In the genomic region with DNA sequence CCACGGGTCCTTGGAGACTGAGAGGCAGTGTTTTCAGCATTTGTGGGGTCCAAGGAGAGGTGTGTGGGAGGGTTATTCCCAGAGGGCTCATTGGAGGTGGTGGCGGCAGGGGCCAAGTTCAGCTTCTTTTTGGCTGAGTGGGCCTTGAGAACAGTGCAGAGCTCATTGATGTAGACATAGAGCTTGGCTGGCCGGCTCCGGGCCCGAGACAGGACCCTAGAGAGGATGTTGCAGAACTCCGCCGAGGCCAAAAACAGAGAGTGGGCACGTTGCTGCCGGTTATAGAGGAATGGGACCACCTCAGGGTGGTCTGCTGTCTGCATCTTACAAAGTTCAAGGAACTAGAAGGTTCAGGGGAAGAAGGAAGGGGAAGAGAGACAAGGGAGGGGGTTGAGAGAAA, we compare ENCODE assay signal across 9 cellular contexts. TPM values are rescaled to one million over a fixed set of nuclear protein-coding genes. Genes with fewer than 3 reads are reported as not detected.
A peak's percentile ranks its signal among the peaks of the same experiment; 100 is the strongest.
DNase-seq lines count a peak whose midpoint lies in the region; ATAC-seq and TF ChIP-seq lines count a peak whose summit lies in the region.
"Had no signal": no experiment of that assay in that cellular context is flagged by ENCODE, and none has a peak within 500 bp of the region (broad histone marks: within the 10 kb centered on the region; RNA-seq: fewer than 3 reads in every experiment).

No MANE protein-coding gene starts in this region.

- no peaks in the 10 kb centered on the region for H3K9me3 ChIP-seq in iPS-15b (ENCODE audit: control insufficient read depth, insufficient read depth, low read length)
- H3K9me3 ChIP-seq in stomach: no peaks in the 10 kb centered on the region

- H3K27me3 Mint-ChIP-seq in activated CD4-positive, alpha-beta T cell treated with anti-CD3 and anti-CD28 coated beads, Interleukin-2, amount 10 ng/mL, durations not matched to agents 7 days and 5 days: no peaks in the 10 kb centered on the region
- no peaks in the 10 kb centered on the region for H3K27me3 Mint-ChIP-seq in activated CD4-positive, alpha-beta memory T cell treated with anti-CD3 and anti-CD28 coated beads for 36 hours

- peak overlapping the region; percentile 78 for H3K4me3 ChIP-seq in iPS-15b (ENCODE audit: low read depth, low read length)
- H3K4me3 ChIP-seq in stomach: peak overlapping the region; percentile 71 to 91 (median 74)

- peak overlapping the region in 4 of 5 donors; percentile 91 to 97 (median 92) for H3K27ac ChIP-seq in stomach

- ATAC-seq in GM21423 (IDR thresholded peaks at IDR 0.05; ENCODE audit: unreplicated experiment): no peak

- no peak overlapping the region for H3K9ac ChIP-seq in iPS-15b (ENCODE audit: low read depth, low read length)

- DNase-seq in activated CD4-positive, alpha-beta T cell treated with anti-CD3 and anti-CD28 coated beads, Interleukin-2, amount 10 ng/mL, durations not matched to agents 7 days and 5 days: no peak
- no peak for DNase-seq in activated CD4-positive, alpha-beta T cell treated with anti-CD3 and anti-CD28 coated beads, Interleukin-2, amount 50 U/mL, for 4 hours
- no peak for DNase-seq in activated CD4-positive, alpha-beta memory T cell treated with anti-CD3 and anti-CD28 coated beads for 36 hours
- DNase-seq in stomach (no peak), NK-92 (lab: John Stamatoyannopoulos, UW; ENCODE audit: unreplicated experiment) (no peak)
- no peak for DNase-seq in activated CD4-positive, CD25-positive, alpha-beta regulatory T cell (lab: John Stamatoyannopoulos, UW)
- DNase-seq: OCI-M1 had no signal

- H3K36me3 ChIP-seq in iPS-15b (ENCODE audit: control insufficient read depth, insufficient read depth, low read length): peaks cover 27% of the 10 kb centered on the region
- H3K36me3 ChIP-seq in stomach: peaks cover 27 to 36% (median 34%) of the 10 kb centered on the region in 4 donors

- no peak for TF ChIP-seq EP300 in stomach (IDR thresholded peaks at IDR 0.05)

- no peaks in the 10 kb centered on the region for H3K9me3 Mint-ChIP-seq in activated CD4-positive, alpha-beta T cell treated with anti-CD3 and anti-CD28 coated beads, Interleukin-2, amount 10 ng/mL, durations not matched to agents 7 days and 5 days
- no peaks in the 10 kb centered on the region for H3K9me3 Mint-ChIP-seq in activated CD4-positive, alpha-beta memory T cell treated with anti-CD3 and anti-CD28 coated beads for 36 hours

- H3K36me3 Mint-ChIP-seq in activated CD4-positive, alpha-beta T cell treated with anti-CD3 and anti-CD28 coated beads, Interleukin-2, amount 10 ng/mL, durations not matched to agents 7 days and 5 days (ENCODE audit: low read depth): peaks cover 49% of the 10 kb centered on the region
- H3K36me3 Mint-ChIP-seq in activated CD4-positive, alpha-beta memory T cell treated with anti-CD3 and anti-CD28 coated beads for 36 hours: peaks cover 43% of the 10 kb centered on the region

- peak overlapping the region; percentile 98 for H3K4me3 Mint-ChIP-seq in activated CD4-positive, alpha-beta T cell treated with anti-CD3 and anti-CD28 coated beads, Interleukin-2, amount 10 ng/mL, durations not matched to agents 7 days and 5 days
- peak overlapping the region; percentile 89 for H3K4me3 Mint-ChIP-seq in activated CD4-positive, alpha-beta memory T cell treated with anti-CD3 and anti-CD28 coated beads for 36 hours

- TF ChIP-seq CTCF in stomach (IDR thresholded peaks at IDR 0.05): no peak

- H3K27ac Mint-ChIP-seq in activated CD4-positive, alpha-beta T cell treated with anti-CD3 and anti-CD28 coated beads, Interleukin-2, amount 10 ng/mL, durations not matched to agents 7 days and 5 days: peak overlapping the region; percentile 76
- H3K27ac Mint-ChIP-seq in activated CD4-positive, alpha-beta memory T cell treated with anti-CD3 and anti-CD28 coated beads for 36 hours: peak overlapping the region; percentile 98

- CTCF ChIA-PET in activated CD4-positive, alpha-beta T cell treated with anti-CD3 and anti-CD28 coated beads, Interleukin-2, amount 10 ng/mL, durations not matched to agents 7 days and 5 days (lab: Charles Lee): no interaction called here
- CTCF ChIA-PET in activated CD4-positive, alpha-beta memory T cell treated with anti-CD3 and anti-CD28 coated beads for 36 hours (lab: Charles Lee): interaction anchor here (1.1 to 1.5 kb wide), 3 partner anchors 22 to 44 kb away, joined by 3 to 5 read pairs (median 4); partner anchors contain the start of gene B3GALT4

- peaks cover 64% of the 10 kb centered on the region for H3K4me1 Mint-ChIP-seq in activated CD4-positive, alpha-beta T cell treated with anti-CD3 and anti-CD28 coated beads, Interleukin-2, amount 10 ng/mL, durations not matched to agents 7 days and 5 days
- peaks cover 65% of the 10 kb centered on the region for H3K4me1 Mint-ChIP-seq in activated CD4-positive, alpha-beta memory T cell treated with anti-CD3 and anti-CD28 coated beads for 36 hours (ENCODE audit: low read depth)

- WGBS in stomach, 5 donors: 79 to 86% (median 82%) methylated on average over 9 of the region's 9 CpGs

- intact Hi-C loops in activated CD4-positive, alpha-beta memory T cell treated with anti-CD3 and anti-CD28 coated beads for 36 hours (cut with micrococcal nuclease): no loop called here
- intact Hi-C loops in stomach (cut with DNase I; ENCODE audit: low total_unique reads): no loop called here

- POLR2A ChIA-PET in activated CD4-positive, alpha-beta T cell treated with anti-CD3 and anti-CD28 coated beads, Interleukin-2, amount 10 ng/mL, durations not matched to agents 7 days and 5 days (lab: Charles Lee): no interaction called here
- POLR2A ChIA-PET in activated CD4-positive, alpha-beta memory T cell treated with anti-CD3 and anti-CD28 coated beads for 36 hours (lab: Charles Lee): interaction anchor here (0.7 kb wide), 1 partner anchor 23 kb away, joined by 4 read pairs; no protein-coding TSS in a partner anchor

- H3K4me1 ChIP-seq in iPS-15b (ENCODE audit: control insufficient read depth, insufficient read depth, low read length) (peaks cover 17% of the 10 kb centered on the region), stomach (peaks cover 41 to 66% (median 63%) of the 10 kb centered on the region in 4 donors)

- TF ChIP-seq POLR2A in stomach (IDR thresholded peaks at IDR 0.05): no peak

- H3K27me3 ChIP-seq in iPS-15b (ENCODE audit: control insufficient read depth, insufficient read depth, low read length): no peaks in the 10 kb centered on the region
- no peaks in the 10 kb centered on the region for H3K27me3 ChIP-seq in stomach

RNA-seq across cellular contexts. Expression of gene DAXX, which starts 1.5 kb away (rescaled TPM):
- 100 to 1,000 TPM in 1 of 2 experiments, 10 to 100 TPM in 1; 98.9 to 113 TPM for total RNA-seq in activated CD4-positive, alpha-beta T cell treated with anti-CD3 and anti-CD28 coated beads, Interleukin-2, amount 10 ng/mL, durations not matched to agents 7 days and 5 days
- total RNA-seq in activated CD4-positive, alpha-beta memory T cell treated with anti-CD3 and anti-CD28 coated beads for 36 hours: 10 to 100 TPM; 60.5 to 64.1 TPM
- 100 to 1,000 TPM in 2 of 5 donors, 10 to 100 TPM in 3; 18.2 to 127 (median 59.8) TPM for total RNA-seq in stomach
- polyA plus RNA-seq in stomach: 10 to 100 TPM; 27.5 to 31.3 (median 27.5) TPM

RNA-seq across cellular contexts. Expression of gene ZBTB22, which starts 3.7 kb away (rescaled TPM):
- 10 to 100 TPM; 15.8 to 16.9 TPM for total RNA-seq in activated CD4-positive, alpha-beta T cell treated with anti-CD3 and anti-CD28 coated beads, Interleukin-2, amount 10 ng/mL, durations not matched to agents 7 days and 5 days
- total RNA-seq in activated CD4-positive, alpha-beta memory T cell treated with anti-CD3 and anti-CD28 coated beads for 36 hours: 10 to 100 TPM; 11.0 to 12.1 TPM
- total RNA-seq in stomach: 10 to 100 TPM in 4 of 5 donors, 1 to 10 TPM in 1; 1.2 to 45.2 (median 11.9) TPM
- 10 to 100 TPM in 2 of 3 donors, 1 to 10 TPM in 1; 9.8 to 11.8 (median 10.5) TPM for polyA plus RNA-seq in stomach

RNA-seq across cellular contexts. Expression of gene TAPBP, which starts 7.3 kb away (rescaled TPM):
- total RNA-seq in activated CD4-positive, alpha-beta T cell treated with anti-CD3 and anti-CD28 coated beads, Interleukin-2, amount 10 ng/mL, durations not matched to agents 7 days and 5 days: 100 to 1,000 TPM; 246 to 263 TPM
- 100 to 1,000 TPM; 202 to 213 TPM for total RNA-seq in activated CD4-positive, alpha-beta memory T cell treated with anti-CD3 and anti-CD28 coated beads for 36 hours
- total RNA-seq in stomach: 100 to 1,000 TPM in 2 of 5 donors, 10 to 100 TPM in 3; 29.0 to 242 (median 59.5) TPM
- polyA plus RNA-seq in stomach: 10 to 100 TPM; 17.0 to 53.5 (median 37.5) TPM

RNA-seq across cellular contexts. Expression of gene RGL2, which starts 22.5 kb away (rescaled TPM):
- total RNA-seq in activated CD4-positive, alpha-beta T cell treated with anti-CD3 and anti-CD28 coated beads, Interleukin-2, amount 10 ng/mL, durations not matched to agents 7 days and 5 days: 10 to 100 TPM; 52.6 to 52.8 TPM
- 10 to 100 TPM; 24.6 to 26.0 TPM for total RNA-seq in activated CD4-positive, alpha-beta memory T cell treated with anti-CD3 and anti-CD28 coated beads for 36 hours
- total RNA-seq in stomach: 100 to 1,000 TPM in 1 of 5 donors, 10 to 100 TPM in 4; 10.4 to 103 (median 52.7) TPM
- 100 to 1,000 TPM in 1 of 3 donors, 10 to 100 TPM in 2; 37.4 to 112 (median 44.3) TPM for polyA plus RNA-seq in stomach

RNA-seq across cellular contexts. Expression of gene PFDN6, which starts 31.8 kb away (rescaled TPM):
- 10 to 100 TPM; 57.0 to 67.2 TPM for total RNA-seq in activated CD4-positive, alpha-beta T cell treated with anti-CD3 and anti-CD28 coated beads, Interleukin-2, amount 10 ng/mL, durations not matched to agents 7 days and 5 days
- 10 to 100 TPM; 78.5 to 90.9 TPM for total RNA-seq in activated CD4-positive, alpha-beta memory T cell treated with anti-CD3 and anti-CD28 coated beads for 36 hours
- total RNA-seq in stomach: 10 to 100 TPM in 3 of 5 donors, 1 to 10 TPM in 1, not detected in 1; 9.7 to 32.9 (median 12.8) TPM
- polyA plus RNA-seq in stomach: 100 to 1,000 TPM; 117 to 265 (median 202) TPM
